In genomic region chr9:129553277-129553676, GRCh38 we compare ENCODE assay signal across 25 cellular contexts.
"Had no signal": no experiment of that assay in that cellular context is flagged by ENCODE, and none has a peak within 500 bp of the region (broad histone marks: within the 10 kb centered on the region; RNA-seq: fewer than 3 reads in every experiment).

No MANE protein-coding gene starts in this region.

- H3K36me3 Mint-ChIP-seq: activated naive CD4-positive, alpha-beta T cell treated with anti-CD3 and anti-CD28 coated beads, Interleukin-2, amount 10 ng/mL, durations not matched to agents 7 days and 5 days; naive thymus-derived CD8-positive, alpha-beta T cell had no signal

- H3K27me3 ChIP-seq: brain microvascular endothelial cell, gastroesophageal sphincter, right atrium auricular region, tibial nerve, uterus had no signal

- H3K27ac ChIP-seq: brain microvascular endothelial cell, coronary artery, gastroesophageal sphincter, heart left ventricle, right atrium auricular region, skin epidermis, tibial nerve, uterus had no signal

- H3K4me3 Mint-ChIP-seq: activated CD4-positive, alpha-beta memory T cell treated with anti-CD3 and anti-CD28 coated beads, Interleukin-2, amount 10 ng/mL, durations not matched to agents 7 days and 5 days; activated naive CD4-positive, alpha-beta T cell treated with anti-CD3 and anti-CD28 coated beads, Interleukin-2, amount 10 ng/mL, durations not matched to agents 7 days and 5 days; activated naive CD8-positive, alpha-beta T cell treated with anti-CD3 and anti-CD28 coated beads, Interleukin-2, amount 50 U/mL, for 24 hours; activated T-helper 17 cell treated with anti-CD3 and anti-CD28 coated beads, Interleukin-2, amount 50 U/mL, for 72 hours; central memory CD8-positive, alpha-beta T cell; naive thymus-derived CD8-positive, alpha-beta T cell had no signal

- H3K4me3 ChIP-seq: coronary artery, gastroesophageal sphincter, heart left ventricle, right atrium auricular region, skin epidermis, tibial nerve, uterus had no signal

- H3K36me3 ChIP-seq: brain microvascular endothelial cell, gastroesophageal sphincter, heart left ventricle, right atrium auricular region, tibial nerve, uterus had no signal

- H3K9me3 ChIP-seq: gastroesophageal sphincter, heart left ventricle, right atrium auricular region, tibial nerve, uterus had no signal

- H3K9me3 Mint-ChIP-seq: activated CD4-positive, alpha-beta memory T cell treated with anti-CD3 and anti-CD28 coated beads, Interleukin-2, amount 10 ng/mL, durations not matched to agents 7 days and 5 days; activated naive CD4-positive, alpha-beta T cell treated with anti-CD3 and anti-CD28 coated beads, Interleukin-2, amount 10 ng/mL, durations not matched to agents 7 days and 5 days; activated naive CD8-positive, alpha-beta T cell treated with anti-CD3 and anti-CD28 coated beads, Interleukin-2, amount 50 U/mL, for 24 hours; activated T-helper 17 cell treated with anti-CD3 and anti-CD28 coated beads, Interleukin-2, amount 50 U/mL, for 72 hours; central memory CD8-positive, alpha-beta T cell; naive thymus-derived CD8-positive, alpha-beta T cell had no signal

- H3K4me1 Mint-ChIP-seq: activated T-helper 17 cell treated with anti-CD3 and anti-CD28 coated beads, Interleukin-2, amount 50 U/mL, for 72 hours had no signal

- H3K27me3 Mint-ChIP-seq: progenitor cell of endocrine pancreas had no signal

- DNase-seq: activated CD4-positive, alpha-beta memory T cell treated with anti-CD3 and anti-CD28 coated beads, Interleukin-2, amount 10 ng/mL, durations not matched to agents 7 days and 5 days; activated CD4-positive, alpha-beta T cell treated with anti-CD3 and anti-CD28 coated beads for 48 hours; activated CD4-positive, CD25-positive, alpha-beta regulatory T cell; activated naive CD4-positive, alpha-beta T cell treated with anti-CD3 and anti-CD28 coated beads, Interleukin-2, amount 10 ng/mL, durations not matched to agents 7 days and 5 days; activated naive CD8-positive, alpha-beta T cell treated with anti-CD3 and anti-CD28 coated beads, Interleukin-2, amount 50 U/mL, for 24 hours; activated T-cell treated with anti-CD3 and anti-CD28 coated beads, Interleukin-2, amount 50 U/mL, for 1 hour; anterior cingulate cortex; brain microvascular endothelial cell; kidney glomerular epithelial cell; naive thymus-derived CD8-positive, alpha-beta T cell; occipital lobe; stimulated activated naive CD8-positive, alpha-beta T cell treated with anti-CD3 and anti-CD28 coated beads, Interleukin-15, Interleukin-2, amounts not matched to agents 100 U/mL and 50 U/mL, for 24 hours; substantia nigra; T-helper 1 cell; T-helper 9 cell had no signal

- H3K27ac Mint-ChIP-seq: activated CD4-positive, alpha-beta memory T cell treated with anti-CD3 and anti-CD28 coated beads, Interleukin-2, amount 10 ng/mL, durations not matched to agents 7 days and 5 days; activated naive CD4-positive, alpha-beta T cell treated with anti-CD3 and anti-CD28 coated beads, Interleukin-2, amount 10 ng/mL, durations not matched to agents 7 days and 5 days; activated naive CD8-positive, alpha-beta T cell treated with anti-CD3 and anti-CD28 coated beads, Interleukin-2, amount 50 U/mL, for 24 hours; activated T-helper 17 cell treated with anti-CD3 and anti-CD28 coated beads, Interleukin-2, amount 50 U/mL, for 72 hours; naive thymus-derived CD8-positive, alpha-beta T cell; progenitor cell of endocrine pancreas had no signal
